15 cellular contexts compared by ENCODE assay signal in the genomic region with DNA sequence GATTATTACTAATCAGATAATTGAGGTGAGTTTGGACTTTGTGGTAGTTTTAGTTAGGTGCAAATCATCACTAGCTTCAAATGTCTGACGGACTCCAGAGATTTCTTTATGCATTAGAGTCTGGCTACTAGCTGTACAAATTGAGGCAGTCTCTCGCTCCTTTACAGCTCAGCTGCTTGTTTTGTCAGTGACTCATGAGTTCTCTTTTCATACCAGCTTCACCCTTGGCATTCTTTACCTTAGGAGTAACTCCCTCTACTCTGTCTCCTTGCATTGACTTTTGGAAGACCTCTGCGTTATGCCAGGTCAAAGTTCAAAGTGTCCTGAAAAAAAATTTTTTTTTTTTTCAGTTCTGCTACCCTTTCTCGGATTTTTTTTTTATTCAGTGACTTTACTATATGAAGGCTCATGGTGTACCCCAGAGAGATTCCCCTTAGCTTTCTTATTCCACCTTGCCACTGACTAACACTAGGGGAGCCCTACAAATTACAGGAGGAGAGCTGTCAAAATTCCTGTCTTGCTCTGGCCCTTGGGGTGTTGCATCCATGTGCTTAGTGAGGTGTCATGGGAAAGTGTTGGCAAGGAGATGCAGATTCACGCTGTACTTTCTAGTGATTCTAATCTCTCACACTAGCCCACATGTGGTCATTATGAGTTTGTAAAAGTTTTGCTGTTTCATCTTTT.
DNase-seq lines count a peak whose midpoint lies in the region; ATAC-seq and TF ChIP-seq lines count a peak whose summit lies in the region.
"Had no signal": no experiment of that assay in that cellular context is flagged by ENCODE, and none has a peak within 500 bp of the region (broad histone marks: within the 10 kb centered on the region; RNA-seq: fewer than 3 reads in every experiment).

No MANE protein-coding gene starts in this region.

- H3K79me2 ChIP-seq in GM23338 (replicated peaks; ENCODE audit: insufficient read depth) (no peaks in the 10 kb centered on the region), fibroblast of lung (ENCODE audit: control insufficient read depth, insufficient read depth, low read length) (no peaks in the 10 kb centered on the region), neural progenitor cell (ENCODE audit: low read depth) (no peaks in the 10 kb centered on the region)

- H3K9me3 Mint-ChIP-seq in GM23338 (no peaks in the 10 kb centered on the region; the same call in 2 of the 3 replicates), neural progenitor cell (peaks cover 3% of the 10 kb centered on the region)
- H3K9me3 Mint-ChIP-seq: activated naive CD4-positive, alpha-beta T cell treated with anti-CD3 and anti-CD28 coated beads, Interleukin-2, amount 10 ng/mL, durations not matched to agents 7 days and 5 days had no signal

- no peak overlapping the region for H3K9ac ChIP-seq in adipocyte (ENCODE audit: low read length)
- no peak overlapping the region for H3K9ac ChIP-seq in fibroblast of lung (ENCODE audit: insufficient read depth, low read length)
- H3K9ac ChIP-seq in neural progenitor cell: no peak overlapping the region

- H3K4me3 Mint-ChIP-seq in GM23338 (no peak overlapping the region), neural progenitor cell (no peak overlapping the region)
- H3K4me3 Mint-ChIP-seq: activated naive CD4-positive, alpha-beta T cell treated with anti-CD3 and anti-CD28 coated beads, Interleukin-2, amount 10 ng/mL, durations not matched to agents 7 days and 5 days; mesothelial cell of epicardium had no signal

- no peak overlapping the region for H3K4me2 ChIP-seq in GM23338
- no peak overlapping the region for H3K4me2 ChIP-seq in fibroblast of lung (ENCODE audit: extremely low read depth, insufficient read depth, low read length)
- H3K4me2 ChIP-seq in neural progenitor cell: no peak overlapping the region

- H3K36me3 ChIP-seq in GM23338 (ENCODE audit: insufficient read depth) (no peaks in the 10 kb centered on the region), adipocyte (ENCODE audit: control insufficient read depth, insufficient read depth, low read length, severe bottlenecking) (no peaks in the 10 kb centered on the region), fibroblast of lung (ENCODE audit: control insufficient read depth, insufficient read depth, low read length) (no peaks in the 10 kb centered on the region), neural progenitor cell (no peaks in the 10 kb centered on the region), heart left ventricle (no peaks in the 10 kb centered on the region)
- H3K36me3 ChIP-seq: tibial artery had no signal

- H3F3A ChIP-seq in GM23338 (replicated peaks; ENCODE audit: low read depth) (no peaks in the 10 kb centered on the region), neural progenitor cell (ENCODE audit: low read depth) (no peaks in the 10 kb centered on the region)

- no peaks in the 10 kb centered on the region for H3K4me1 ChIP-seq in GM23338 (ENCODE audit: insufficient read depth)
- H3K4me1 ChIP-seq in adipocyte (ENCODE audit: control insufficient read depth, insufficient read depth, low read length): no peaks in the 10 kb centered on the region
- no peaks in the 10 kb centered on the region for H3K4me1 ChIP-seq in fibroblast of lung (ENCODE audit: control insufficient read depth, extremely low read depth, insufficient read depth, low read length)
- peaks cover 7% of the 10 kb centered on the region for H3K4me1 ChIP-seq in neural progenitor cell
- no peaks in the 10 kb centered on the region for H3K4me1 ChIP-seq in heart left ventricle

- 84 to 90% (median 87%) methylated on average over 5 of the region's 5 CpGs for WGBS in heart left ventricle, 4 donors

- no peaks in the 10 kb centered on the region for H4K20me1 ChIP-seq in GM23338 (replicated peaks; ENCODE audit: insufficient read depth)
- no peaks in the 10 kb centered on the region for H4K20me1 ChIP-seq in fibroblast of lung (ENCODE audit: control insufficient read depth, extremely low read depth, insufficient read depth, low read length)
- H4K20me1 ChIP-seq in neural progenitor cell (ENCODE audit: low read depth): no peaks in the 10 kb centered on the region

- H3K27me3 ChIP-seq in GM23338 (ENCODE audit: insufficient read depth) (no peaks in the 10 kb centered on the region), adipocyte (replicated peaks; ENCODE audit: control insufficient read depth, insufficient read depth, low read length) (no peaks in the 10 kb centered on the region), fibroblast of lung (ENCODE audit: control insufficient read depth, insufficient read depth, low read length) (no peaks in the 10 kb centered on the region), neural progenitor cell (no peaks in the 10 kb centered on the region), heart left ventricle (no peaks in the 10 kb centered on the region)
- H3K27me3 ChIP-seq: tibial artery had no signal

- H3K4me1 Mint-ChIP-seq in GM23338: no peaks in the 10 kb centered on the region
- H3K4me1 Mint-ChIP-seq in neural progenitor cell: no peaks in the 10 kb centered on the region
- H3K4me1 Mint-ChIP-seq: activated naive CD4-positive, alpha-beta T cell treated with anti-CD3 and anti-CD28 coated beads, Interleukin-2, amount 10 ng/mL, durations not matched to agents 7 days and 5 days had no signal

- TF ChIP-seq POLR2A in heart left ventricle (IDR thresholded peaks at IDR 0.05): no peak

- H3K36me3 Mint-ChIP-seq in GM23338 (ENCODE audit: low read depth) (no peaks in the 10 kb centered on the region), neural progenitor cell (no peaks in the 10 kb centered on the region)
- H3K36me3 Mint-ChIP-seq: activated naive CD4-positive, alpha-beta T cell treated with anti-CD3 and anti-CD28 coated beads, Interleukin-2, amount 10 ng/mL, durations not matched to agents 7 days and 5 days had no signal

- H3K27me3 Mint-ChIP-seq in GM23338 (ENCODE audit: insufficient read depth, low read depth, poor library complexity): no peaks in the 10 kb centered on the region
- peaks cover 4% of the 10 kb centered on the region for H3K27me3 Mint-ChIP-seq in neural progenitor cell (ENCODE audit: insufficient read depth, low read depth)
- H3K27me3 Mint-ChIP-seq: activated naive CD4-positive, alpha-beta T cell treated with anti-CD3 and anti-CD28 coated beads, Interleukin-2, amount 10 ng/mL, durations not matched to agents 7 days and 5 days had no signal

- H3K27ac ChIP-seq in GM23338 (ENCODE audit: low read depth) (no peak overlapping the region), fibroblast of lung (ENCODE audit: insufficient read depth, low read length) (no peak overlapping the region), neural progenitor cell (no peak overlapping the region), heart left ventricle (no peak overlapping the region)
- H3K27ac ChIP-seq: tibial artery had no signal

- H3K4me3 ChIP-seq in GM23338: no peak overlapping the region
- H3K4me3 ChIP-seq in adipocyte (ENCODE audit: low read length): no peak overlapping the region
- H3K4me3 ChIP-seq in fibroblast of lung (replicated peaks in 1 of 4; ENCODE audit: control extremely low read depth in 1 of 4, insufficient read depth in 1 of 4, low read depth in 3 of 4, low read length in 4 of 4): no peak overlapping the region
- H3K4me3 ChIP-seq in neural progenitor cell: no peak overlapping the region
- H3K4me3 ChIP-seq in heart left ventricle: no peak overlapping the region
- H3K4me3 ChIP-seq: tibial artery had no signal

- ATAC-seq in GM23338: peak; percentile 65; the same call in 2 of the 3 replicates
- ATAC-seq in HG02610 (IDR thresholded peaks at IDR 0.05; ENCODE audit: unreplicated experiment): no peak
- ATAC-seq in heart left ventricle: no peak

- H2AFZ ChIP-seq in GM23338 (no peak overlapping the region), fibroblast of lung (ENCODE audit: low read length) (no peak overlapping the region), neural progenitor cell (replicated peaks) (no peak overlapping the region)

- TF ChIP-seq CTCF in GM23338 (conservative IDR thresholded peaks at IDR 0.05; ENCODE audit: low read depth in 2 of 2): peak; percentile 42 to 43
- TF ChIP-seq CTCF in fibroblast of lung (conservative IDR thresholded peaks at IDR 0.05 in 1 of 2, IDR thresholded peaks at IDR 0.05 in 1 of 2; ENCODE audit: low read depth in 1 of 2, low read length in 2 of 2): no peak
- TF ChIP-seq CTCF in neural progenitor cell (IDR thresholded peaks at IDR 0.05): peak; percentile 36
- TF ChIP-seq CTCF in heart left ventricle (IDR thresholded peaks at IDR 0.05): no peak

- H3K27ac Mint-ChIP-seq in GM23338: no peak overlapping the region
- no peak overlapping the region for H3K27ac Mint-ChIP-seq in neural progenitor cell
- H3K27ac Mint-ChIP-seq: activated naive CD4-positive, alpha-beta T cell treated with anti-CD3 and anti-CD28 coated beads, Interleukin-2, amount 10 ng/mL, durations not matched to agents 7 days and 5 days; mesothelial cell of epicardium had no signal

- intact Hi-C loops in heart left ventricle (cut with DNase I): no loop called here

- no peaks in the 10 kb centered on the region for H3K9me2 ChIP-seq in GM23338 (ENCODE audit: insufficient read depth)

- H3K9me3 ChIP-seq in adipocyte (ENCODE audit: control insufficient read depth, low read length): peaks cover 7% of the 10 kb centered on the region
- H3K9me3 ChIP-seq in fibroblast of lung (ENCODE audit: control insufficient read depth, insufficient read depth, low read depth, low read length): no peaks in the 10 kb centered on the region
- H3K9me3 ChIP-seq in neural progenitor cell (ENCODE audit: low read depth): no peaks in the 10 kb centered on the region
- peaks cover 0 to 19% (median 0%) of the 10 kb centered on the region in 12 donors for H3K9me3 ChIP-seq in heart left ventricle
- H3K9me3 ChIP-seq: tibial artery had no signal

- peak; percentile 29 for DNase-seq in GM23338 (ENCODE audit: low spot score)
- peak; percentile 75 for DNase-seq in adipocyte (ENCODE audit: low read depth)
- peak; percentile 28 to 80 for DNase-seq in fibroblast of lung (ENCODE audit: low read depth in 2 of 2)
- no peak for DNase-seq in neural progenitor cell (ENCODE audit: low spot score)
- DNase-seq in mesenteric fat pad (ENCODE audit: low spot score): no peak
- DNase-seq in medulla oblongata (ENCODE audit: extremely low spot score): no peak
- DNase-seq in heart left ventricle: no peak
- DNase-seq: activated CD4-positive, alpha-beta T cell treated with anti-CD3 and anti-CD28 coated beads for 1 hour; activated naive CD4-positive, alpha-beta T cell treated with anti-CD3 and anti-CD28 coated beads, Interleukin-2, amount 10 ng/mL, durations not matched to agents 7 days and 5 days; NCI-H2107; stimulated activated CD4-positive, alpha-beta T cell treated with anti-CD3 and anti-CD28 coated beads, Interleukin-4, amount 100 ng/mL, for 4 hours; T-helper 2 cell; tibial artery had no signal

TF ChIP-seq in GM23338, 12 proteins besides CTCF, POLR2A, EP300 and RAD21 (continues in another document):
- TF ChIP-seq EZH2phosphoT487 (IDR thresholded peaks at IDR 0.05; ENCODE audit: unreplicated experiment) (no peak), ZNF331 (CRISPR knock-in tag; IDR thresholded peaks at IDR 0.05; ENCODE audit: low read depth) (no peak), JUNB (IDR thresholded peaks at IDR 0.05; ENCODE audit: unreplicated experiment) (no peak), NANOG (IDR thresholded peaks at IDR 0.05; ENCODE audit: borderline replicate concordance) (no peak)

Comparison
In these comparisons a context has a peak if more than half of its experiments do, and no peak if none do; other contexts are left out.
1. DNase-seq: peak in GM23338 (single experiment), adipocyte (single experiment) and fibroblast of lung (2 of 2); none in neural progenitor cell (single experiment), mesenteric fat pad (single experiment), medulla oblongata (single experiment) and heart left ventricle (0 of 5).
2. CTCF ChIP-seq: peak in GM23338 (2 of 2) and neural progenitor cell (single experiment); none in fibroblast of lung (0 of 2) and heart left ventricle (0 of 12).